ENCODE assay signal across 1 cellular context in genomic region chr15:89495638-89496145, GRCh38.
TF ChIP-seq lines count a peak whose summit lies in the region.

No MANE protein-coding gene starts in this region.

TF ChIP-seq in K562, 482 proteins besides CTCF, POLR2A, EP300 and RAD21 (continued from another document):
- TF ChIP-seq NKRF (IDR thresholded peaks at IDR 0.05; ENCODE audit: borderline replicate concordance), result no peak
- TF ChIP-seq SMARCE1 (IDR thresholded peaks at IDR 0.05), result no peak
- no peak for TF ChIP-seq ZNF184 (CRISPR knock-in tag; IDR thresholded peaks at IDR 0.05)
- TF ChIP-seq RBBP5 (IDR thresholded peaks at IDR 0.05; ENCODE audit: borderline replicate concordance, insufficient read depth, low read length, poor library complexity, severe bottlenecking), result no peak
- no peak for TF ChIP-seq CBFA2T3 (IDR thresholded peaks at IDR 0.05)
